In the genomic region with DNA sequence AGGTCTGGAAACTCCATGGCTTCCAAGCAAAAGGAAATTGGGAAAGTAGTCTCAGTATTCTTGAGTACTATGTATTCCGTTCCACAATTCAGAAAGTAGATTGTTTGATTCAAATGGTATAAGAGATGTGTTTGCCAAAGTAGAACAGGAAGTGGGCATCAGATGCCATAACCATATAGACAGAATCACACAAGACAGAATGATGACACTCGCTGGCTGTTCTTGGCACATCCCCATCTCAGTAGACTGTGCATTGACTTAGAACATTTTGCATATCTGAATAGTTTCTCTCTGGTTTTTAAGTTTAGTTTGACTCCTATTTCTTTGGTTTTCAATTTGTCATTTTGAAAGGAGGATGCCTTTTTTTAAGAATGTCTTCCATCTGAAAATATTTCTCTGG, we compare ENCODE assay signal across 9 cellular contexts.
DNase-seq lines count a peak whose midpoint lies in the region; ATAC-seq and TF ChIP-seq lines count a peak whose summit lies in the region.
"Had no signal": no experiment of that assay in that cellular context is flagged by ENCODE, and none has a peak within 500 bp of the region (broad histone marks: within the 10 kb centered on the region; RNA-seq: fewer than 3 reads in every experiment).

No MANE protein-coding gene starts in this region.

- H3K4me1 ChIP-seq in HCT116 (ENCODE audit: control insufficient read depth in 1 of 2, insufficient read depth in 2 of 2, low read length in 2 of 2): peaks cover 8 to 13% of the 10 kb centered on the region in 2 experiments
- H3K4me1 ChIP-seq in OCI-LY7 (ENCODE audit: insufficient read depth, low read length, poor library complexity, severe bottlenecking): no peaks in the 10 kb centered on the region

- intact Hi-C loops in HCT116 (cut with micrococcal nuclease): no loop called here
- intact Hi-C loops in OCI-LY7 (cut with micrococcal nuclease; ENCODE audit: unreplicated experiment): no loop called here

- no peak overlapping the region for H2AFZ ChIP-seq in HCT116 (ENCODE audit: low read depth, low read length, poor library complexity, severe bottlenecking)
- no peak overlapping the region for H2AFZ ChIP-seq in OCI-LY7 (ENCODE audit: low read length)

- DNase-seq in HCT116 (ENCODE audit: low read depth, low spot score) (no peak), OCI-LY7 (ENCODE audit: low spot score) (no peak), NCI-H187 treated with DMSO at 0.1 percent for 48 hours (lab: John Stamatoyannopoulos, UW) (no peak)
- DNase-seq in T-helper 2 cell treated with Interferon-gamma antibody and Interleukin-4, amounts not matched to agents 5 μg/mL and 100 μg/mL, for 36 hours (ENCODE audit: low spot score): no peak
- no peak for DNase-seq in stimulated activated effector memory CD8-positive, alpha-beta T cell treated with anti-CD3 and anti-CD28 coated beads, Interleukin-12 subunit alpha, Interleukin-12 subunit beta, amount 100 ng/mL, for 72 hours (ENCODE audit: low spot score in 2 of 2)
- DNase-seq: NCI-H2081; stimulated activated CD8-positive, alpha-beta memory T cell treated with anti-CD3 and anti-CD28 coated beads, Interleukin-4, amount 100 ng/mL, for 48 hours had no signal

- RAD21 ChIA-PET in HCT116 (lab: Charles Lee; ENCODE audit: low non-redundant PET in 1 of 2, low total read pairs in 2 of 2, uncharacterized antibody in 2 of 2, unreplicated experiment in 2 of 2): no interaction called here

- no peaks in the 10 kb centered on the region for H3K9me3 Mint-ChIP-seq in T-helper 2 cell treated with Interferon-gamma antibody and Interleukin-4, amounts not matched to agents 5 μg/mL and 100 μg/mL, for 36 hours
- H3K9me3 Mint-ChIP-seq in stimulated activated effector memory CD8-positive, alpha-beta T cell treated with anti-CD3 and anti-CD28 coated beads, Interleukin-12 subunit alpha, Interleukin-12 subunit beta, amount 100 ng/mL, for 72 hours: no peaks in the 10 kb centered on the region

- ATAC-seq in HCT116 (no peak), GM19351 (IDR thresholded peaks at IDR 0.05; ENCODE audit: unreplicated experiment) (no peak)
- ATAC-seq in stimulated activated effector memory CD8-positive, alpha-beta T cell treated with anti-CD3 and anti-CD28 coated beads, Interleukin-12 subunit alpha, Interleukin-12 subunit beta, amount 100 ng/mL, for 72 hours: peak; percentile 93

- TF ChIP-seq POLR2A in HCT116 (IDR thresholded peaks at IDR 0.05; ENCODE audit: borderline replicate concordance, extremely low read depth, insufficient read depth, insufficient read length): no peak

- no peaks in the 10 kb centered on the region for H3K9me3 ChIP-seq in HCT116 (ENCODE audit: control insufficient read depth in 1 of 2, insufficient read depth in 1 of 2, low read depth in 1 of 2, low read length in 2 of 2)
- H3K9me3 ChIP-seq in OCI-LY7 (ENCODE audit: low read length): no peaks in the 10 kb centered on the region

- H3K27me3 ChIP-seq in HCT116 (ENCODE audit: insufficient read depth, low read length): no peaks in the 10 kb centered on the region

- H3K9me2 ChIP-seq in HCT116 (ENCODE audit: insufficient read depth) (no peaks in the 10 kb centered on the region), OCI-LY7 (ENCODE audit: insufficient read depth, low read length) (no peaks in the 10 kb centered on the region)

- H4K20me1 ChIP-seq in HCT116 (ENCODE audit: insufficient read depth) (no peaks in the 10 kb centered on the region), OCI-LY7 (ENCODE audit: insufficient read depth, low read length) (no peaks in the 10 kb centered on the region)

- peak overlapping the region; percentile 51 for H3K27ac Mint-ChIP-seq in T-helper 2 cell treated with Interferon-gamma antibody and Interleukin-4, amounts not matched to agents 5 μg/mL and 100 μg/mL, for 36 hours
- H3K27ac Mint-ChIP-seq in stimulated activated effector memory CD8-positive, alpha-beta T cell treated with anti-CD3 and anti-CD28 coated beads, Interleukin-12 subunit alpha, Interleukin-12 subunit beta, amount 100 ng/mL, for 72 hours: peak overlapping the region; percentile 90

- H3K4me3 ChIP-seq in HCT116 (replicated peaks in 1 of 2; ENCODE audit: low read depth in 1 of 2, low read length in 2 of 2) (no peak overlapping the region), OCI-LY7 (ENCODE audit: low read depth, low read length, poor library complexity, severe bottlenecking) (no peak overlapping the region)

- H3K36me3 Mint-ChIP-seq in T-helper 2 cell treated with Interferon-gamma antibody and Interleukin-4, amounts not matched to agents 5 μg/mL and 100 μg/mL, for 36 hours (ENCODE audit: low read depth): peaks cover 48% of the 10 kb centered on the region
- H3K36me3 Mint-ChIP-seq in stimulated activated effector memory CD8-positive, alpha-beta T cell treated with anti-CD3 and anti-CD28 coated beads, Interleukin-12 subunit alpha, Interleukin-12 subunit beta, amount 100 ng/mL, for 72 hours: peaks cover 75% of the 10 kb centered on the region

- CTCF ChIA-PET in HCT116 (lab: Charles Lee) (interaction anchor here (1.8 kb wide), 1 partner anchor 10 kb away, joined by 7 read pairs; no protein-coding TSS in a partner anchor), OCI-LY7 (lab: Charles Lee; ENCODE audit: unreplicated experiment) (no interaction called here)

- H3K4me2 ChIP-seq in HCT116 (ENCODE audit: low read length) (peak overlapping the region; percentile 48), OCI-LY7 (ENCODE audit: low read length) (no peak overlapping the region)

- H3K4me3 Mint-ChIP-seq in T-helper 2 cell treated with Interferon-gamma antibody and Interleukin-4, amounts not matched to agents 5 μg/mL and 100 μg/mL, for 36 hours: peak overlapping the region; percentile 15
- H3K4me3 Mint-ChIP-seq in stimulated activated effector memory CD8-positive, alpha-beta T cell treated with anti-CD3 and anti-CD28 coated beads, Interleukin-12 subunit alpha, Interleukin-12 subunit beta, amount 100 ng/mL, for 72 hours: peak overlapping the region; percentile 56

- no peaks in the 10 kb centered on the region for H3K27me3 Mint-ChIP-seq in T-helper 2 cell treated with Interferon-gamma antibody and Interleukin-4, amounts not matched to agents 5 μg/mL and 100 μg/mL, for 36 hours (ENCODE audit: low read depth)

- TF ChIP-seq RAD21 in HCT116 (IDR thresholded peaks at IDR 0.05; ENCODE audit: low read depth): no peak

- H3K27ac ChIP-seq in HCT116 (ENCODE audit: low read depth, low read length): no peak overlapping the region
- H3K27ac ChIP-seq in cingulate gyrus (ENCODE audit: low read depth, low read length): peak overlapping the region; percentile 33
- no peak overlapping the region for H3K27ac ChIP-seq in OCI-LY7 (ENCODE audit: low read depth, low read length, poor library complexity, severe bottlenecking)

- POLR2A ChIA-PET in HCT116 (lab: Charles Lee) (no interaction called here), OCI-LY7 (lab: Charles Lee) (interaction anchor here (0.6 kb wide), 1 partner anchor 11 kb away, joined by 8 read pairs; no protein-coding TSS in a partner anchor)

- H3K9ac ChIP-seq in HCT116 (ENCODE audit: low read length): no peak overlapping the region

- no peak for TF ChIP-seq CTCF in HCT116 (IDR thresholded peaks at IDR 0.05 in 2 of 3, conservative IDR thresholded peaks at IDR 0.05 in 1 of 3; ENCODE audit: borderline replicate concordance in 1 of 3, insufficient read depth in 1 of 3, low read depth in 2 of 3, low read length in 2 of 3)
- TF ChIP-seq CTCF in OCI-LY7 (conservative IDR thresholded peaks at IDR 0.05; ENCODE audit: low read length): no peak

- H3K79me2 ChIP-seq in HCT116 (ENCODE audit: insufficient read depth, low read length) (no peaks in the 10 kb centered on the region), OCI-LY7 (ENCODE audit: insufficient read depth, low read depth, low read length) (no peaks in the 10 kb centered on the region)

- peaks cover 25% of the 10 kb centered on the region for H3K4me1 Mint-ChIP-seq in T-helper 2 cell treated with Interferon-gamma antibody and Interleukin-4, amounts not matched to agents 5 μg/mL and 100 μg/mL, for 36 hours (ENCODE audit: low read depth)
- peaks cover 16% of the 10 kb centered on the region for H3K4me1 Mint-ChIP-seq in stimulated activated effector memory CD8-positive, alpha-beta T cell treated with anti-CD3 and anti-CD28 coated beads, Interleukin-12 subunit alpha, Interleukin-12 subunit beta, amount 100 ng/mL, for 72 hours

- no peaks in the 10 kb centered on the region for H3K36me3 ChIP-seq in HCT116 (ENCODE audit: control insufficient read depth in 1 of 2, insufficient read depth in 2 of 2, low read length in 2 of 2)
- peaks cover 31% of the 10 kb centered on the region for H3K36me3 ChIP-seq in OCI-LY7 (ENCODE audit: insufficient read depth, low read length)

- BruUV-seq in HCT116 (replicated peaks; lab: Mats Ljungman, UMichigan) (no TSS peak), OCI-LY7 (replicated peaks; lab: Mats Ljungman, UMichigan) (no TSS peak)

TF ChIP-seq in HCT116, 20 proteins besides CTCF, POLR2A, EP300 and RAD21 (continues in another document):
- TF ChIP-seq FOSL1 (IDR thresholded peaks at IDR 0.05; ENCODE audit: low read depth) (no peak), YY1 (IDR thresholded peaks at IDR 0.05; ENCODE audit: extremely low read depth, insufficient replicate concordance, low read depth, low read length) (no peak), JUND (IDR thresholded peaks at IDR 0.05) (no peak), EGR1 (IDR thresholded peaks at IDR 0.05; ENCODE audit: low read depth) (no peak), SIN3A (IDR thresholded peaks at IDR 0.05; ENCODE audit: low read depth) (no peak), POLR2AphosphoS5 (IDR thresholded peaks at IDR 0.05; ENCODE audit: low read depth, low read length) (no peak)
